ENCODE assay signal across 18 cellular contexts in the genomic region with DNA sequence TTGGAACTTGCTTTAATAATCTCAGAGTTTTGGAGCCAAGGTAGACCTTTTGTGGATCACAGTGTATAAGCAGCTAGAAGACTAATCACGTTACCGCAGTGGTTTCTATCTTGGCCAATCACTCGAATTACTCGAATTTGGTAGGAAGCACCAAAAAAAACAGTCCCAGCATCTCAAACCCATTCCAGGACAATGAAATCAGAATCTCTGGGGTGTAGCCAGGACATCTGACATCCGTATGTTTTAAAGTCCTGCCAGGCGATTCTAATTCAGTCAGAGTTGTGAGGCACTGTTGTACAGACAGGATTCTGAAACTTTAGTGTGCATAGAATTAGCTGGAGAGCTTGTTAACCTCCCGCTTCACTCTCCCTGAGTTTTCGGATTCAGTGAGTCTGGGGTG. TPM values are rescaled to one million over a fixed set of nuclear protein-coding genes. Genes with fewer than 3 reads are reported as not detected.
DNase-seq lines count a peak whose midpoint lies in the region; ATAC-seq and TF ChIP-seq lines count a peak whose summit lies in the region.
"Had no signal": no experiment of that assay in that cellular context is flagged by ENCODE, and none has a peak within 500 bp of the region (broad histone marks: within the 10 kb centered on the region; RNA-seq: fewer than 3 reads in every experiment).

No MANE protein-coding gene starts in this region.

- H3K4me1 Mint-ChIP-seq in MCF 10A (ENCODE audit: insufficient read depth, unreplicated experiment): no peaks in the 10 kb centered on the region
- H3K4me1 Mint-ChIP-seq: GM23338 had no signal

- H3K27me3 ChIP-seq in mammary epithelial cell (ENCODE audit: insufficient read depth, low read length) (no peaks in the 10 kb centered on the region), brain microvascular endothelial cell (replicated peaks) (no peaks in the 10 kb centered on the region), vagina (no peaks in the 10 kb centered on the region)
- H3K27me3 ChIP-seq: transverse colon had no signal

- H3K79me2 ChIP-seq in mammary epithelial cell (ENCODE audit: insufficient read depth, low read length): no peaks in the 10 kb centered on the region

- BruUV-seq in MCF 10A (replicated peaks; lab: Mats Ljungman, UMichigan): no TSS peak
- no TSS peak for BruUV-seq in mammary epithelial cell (replicated peaks; lab: Mats Ljungman, UMichigan)

- no peaks in the 10 kb centered on the region for H4K20me1 ChIP-seq in mammary epithelial cell (ENCODE audit: insufficient read depth, low read length)

- no peak overlapping the region for H3K4me2 ChIP-seq in mammary epithelial cell (ENCODE audit: insufficient read depth, low read depth, low read length)
- H3K4me2 ChIP-seq: GM23338 had no signal

- POLR2A ChIA-PET in MCF 10A (lab: Yijun Ruan, JAX): interaction anchor here (0.5 to 0.6 kb wide), 2 partner anchors 258 to 564 kb away, joined by 3 read pairs; no protein-coding TSS in a partner anchor

- H3K4me1 ChIP-seq in mammary epithelial cell (ENCODE audit: insufficient read depth, low read length) (no peaks in the 10 kb centered on the region), vagina (peaks cover 19% of the 10 kb centered on the region)
- H3K4me1 ChIP-seq: prostate gland had no signal

- ATAC-seq in left cardiac atrium (peak; percentile 43 to 77), HG03045 (IDR thresholded peaks at IDR 0.05; ENCODE audit: unreplicated experiment) (no peak), HG02763 (IDR thresholded peaks at IDR 0.05; ENCODE audit: unreplicated experiment) (no peak)
- ATAC-seq: effector memory CD8-positive, alpha-beta T cell; GM23338; left colon had no signal

- in situ Hi-C loops in mammary epithelial cell (cut with MboI; ENCODE audit: low sequenced_read_pairs in 2 of 2): no loop called here
- in situ Hi-C loops in brain microvascular endothelial cell (cut with HindIII; ENCODE audit: low pct_ligation_motif_present, low sequenced_read_pairs): no loop called here

- H3K27ac ChIP-seq in mammary epithelial cell (ENCODE audit: insufficient read depth, low read depth, low read length) (no peak overlapping the region), brain microvascular endothelial cell (no peak overlapping the region), vagina (peak overlapping the region; percentile 72)
- H3K27ac ChIP-seq: 22Rv1, prostate gland, transverse colon had no signal

- H3K9me3 Mint-ChIP-seq in MCF 10A (ENCODE audit: unreplicated experiment): no peaks in the 10 kb centered on the region
- H3K9me3 Mint-ChIP-seq: brain; effector memory CD8-positive, alpha-beta T cell; GM23338 had no signal

- dilution Hi-C loops in mammary epithelial cell (cut with HindIII; ENCODE audit: low sequenced_read_pairs): no loop called here

- CTCF ChIA-PET in MCF 10A (lab: Yijun Ruan, JAX): interaction anchor here (0.8 to 7.8 kb wide), 3 partner anchors 10 to 65 kb away, joined by 3 to 81 read pairs (median 5); no protein-coding TSS in a partner anchor
- CTCF ChIA-PET in mammary epithelial cell (lab: Charles Lee; ENCODE audit: low non-redundant PET): no interaction called here

- no peak overlapping the region for H2AFZ ChIP-seq in mammary epithelial cell (ENCODE audit: low read depth, low read length)
- H2AFZ ChIP-seq: GM23338 had no signal

- no peak overlapping the region for H3K27ac Mint-ChIP-seq in MCF 10A (ENCODE audit: low read depth, unreplicated experiment)
- H3K27ac Mint-ChIP-seq: brain; effector memory CD8-positive, alpha-beta T cell; GM23338 had no signal

- 78% methylated on average over 8 of the region's 8 CpGs for WGBS in mammary epithelial cell (ENCODE audit: low coverage, missing lambda C conversion rate)

- H3K36me3 ChIP-seq in mammary epithelial cell (ENCODE audit: insufficient read depth, low read length): no peaks in the 10 kb centered on the region
- no peaks in the 10 kb centered on the region for H3K36me3 ChIP-seq in brain microvascular endothelial cell (replicated peaks)
- H3K36me3 ChIP-seq in vagina: no peaks in the 10 kb centered on the region
- H3K36me3 ChIP-seq: prostate gland, transverse colon had no signal

- DNase-seq in MCF 10A (ENCODE audit: unreplicated experiment) (peak; percentile 28), mammary epithelial cell (no peak), brain microvascular endothelial cell (peak; percentile 68), left cardiac atrium (no peak), vagina (ENCODE audit: extremely low spot score in 2 of 2) (peak in 1 of 2 donors; percentile 75)
- DNase-seq in activated effector memory CD4-positive, alpha-beta T cell treated with anti-CD3 and anti-CD28 coated beads, Interleukin-2, amount 50 U/mL, for 16 hours: no peak
- DNase-seq: effector memory CD8-positive, alpha-beta T cell; left colon; naive B cell; NCI-H1417 treated with DMSO at 0.1 percent for 48 hours; NCI-H226; transverse colon had no signal

- H3K9me3 ChIP-seq in mammary epithelial cell (replicated peaks; ENCODE audit: insufficient read depth, low read length) (no peaks in the 10 kb centered on the region), vagina (no peaks in the 10 kb centered on the region)
- H3K9me3 ChIP-seq: prostate gland, transverse colon had no signal

- no peak for TF ChIP-seq CTCF in MCF 10A (IDR thresholded peaks at IDR 0.05; ENCODE audit: unreplicated experiment)
- no peak for TF ChIP-seq CTCF in mammary epithelial cell (conservative IDR thresholded peaks at IDR 0.05 in 1 of 2, IDR thresholded peaks at IDR 0.05 in 1 of 2; ENCODE audit: extremely low read depth in 1 of 2, insufficient read depth in 1 of 2, low read depth in 1 of 2, low read length in 2 of 2)
- TF ChIP-seq CTCF in brain microvascular endothelial cell (IDR thresholded peaks at IDR 0.05; ENCODE audit: low read depth, low read length, missing control alignments): no peak
- TF ChIP-seq CTCF in vagina (IDR thresholded peaks at IDR 0.05): no peak

- no peak overlapping the region for H3K4me3 ChIP-seq in mammary epithelial cell (replicated peaks in 1 of 3; ENCODE audit: insufficient read depth in 1 of 3, low read depth in 2 of 3, low read length in 3 of 3)
- H3K4me3 ChIP-seq in brain microvascular endothelial cell (ENCODE audit: low read depth, low read length): no peak overlapping the region
- no peak overlapping the region for H3K4me3 ChIP-seq in vagina
- H3K4me3 ChIP-seq: GM23338, prostate gland, transverse colon had no signal

- H3K9ac ChIP-seq in mammary epithelial cell (ENCODE audit: insufficient read depth, low read length): no peak overlapping the region

- peaks cover 6% of the 10 kb centered on the region for H3K36me3 Mint-ChIP-seq in MCF 10A (ENCODE audit: insufficient read depth, unreplicated experiment)

- no peaks in the 10 kb centered on the region for H3K27me3 Mint-ChIP-seq in MCF 10A (ENCODE audit: insufficient read depth, unreplicated experiment)
- H3K27me3 Mint-ChIP-seq: brain had no signal

- intact Hi-C loops in MCF 10A (cut with micrococcal nuclease): no loop called here
- intact Hi-C loops in mammary epithelial cell (cut with micrococcal nuclease): loop anchor here (10.0 kb wide), 1 partner anchor 453 kb away; no protein-coding TSS in a partner anchor
- intact Hi-C loops in left cardiac atrium (cut with DNase I): no loop called here
- intact Hi-C loops in vagina (cut with DNase I): loop anchor here (5.0 kb wide), 1 partner anchor 60 kb away; a partner anchor contains a TSS

- no peak overlapping the region for H3K4me3 Mint-ChIP-seq in MCF 10A (ENCODE audit: unreplicated experiment)
- H3K4me3 Mint-ChIP-seq: brain; effector memory CD8-positive, alpha-beta T cell; GM23338; naive B cell had no signal

- TF ChIP-seq POLR2A in vagina (IDR thresholded peaks at IDR 0.05): no peak

RNA-seq across cellular contexts. Expression of a gene that starts 30.8 kb away (rescaled TPM):
- total RNA-seq in MCF 10A (2022): 0.96 and 2.0 TPM in 2 replicates
- total RNA-seq in mammary epithelial cell: 1 to 10 TPM; 2.2 to 6.0 TPM
- 1.8 TPM for polyA plus RNA-seq in mammary epithelial cell
- 1.4 TPM for polyA minus RNA-seq in mammary epithelial cell
- 1 to 10 TPM; 1.4 to 5.7 TPM for total RNA-seq in left cardiac atrium
- 126 TPM for total RNA-seq in vagina

Comparison
In these comparisons a context has a peak if more than half of its experiments do, and no peak if none do; other contexts are left out.
1. DNase-seq: peak in MCF 10A (single experiment) and brain microvascular endothelial cell (single experiment); none in mammary epithelial cell (single experiment), left cardiac atrium (single experiment) and activated effector memory CD4-positive, alpha-beta T cell treated with anti-CD3 and anti-CD28 coated beads, Interleukin-2, amount 50 U/mL, for 16 hours (single experiment).
2. intact Hi-C loops: an anchor here in mammary epithelial cell (10.0 kb wide) and vagina (5.0 kb wide); none called in MCF 10A and left cardiac atrium.
3. ATAC-seq: peak in left cardiac atrium (2 of 2); none in HG03045 (single experiment) and HG02763 (single experiment).
4. RNA of a gene that starts 30.8 kb away (total RNA-seq): 126 TPM in vagina (single experiment); 2.2 to 6.0 TPM in mammary epithelial cell, 1.4 to 5.7 TPM in left cardiac atrium and 0.96 to 2.0 TPM in MCF 10A; every median in the first group is over 10 times any median in the second.